ENCODE assay signal across 14 cellular contexts in the genomic region with DNA sequence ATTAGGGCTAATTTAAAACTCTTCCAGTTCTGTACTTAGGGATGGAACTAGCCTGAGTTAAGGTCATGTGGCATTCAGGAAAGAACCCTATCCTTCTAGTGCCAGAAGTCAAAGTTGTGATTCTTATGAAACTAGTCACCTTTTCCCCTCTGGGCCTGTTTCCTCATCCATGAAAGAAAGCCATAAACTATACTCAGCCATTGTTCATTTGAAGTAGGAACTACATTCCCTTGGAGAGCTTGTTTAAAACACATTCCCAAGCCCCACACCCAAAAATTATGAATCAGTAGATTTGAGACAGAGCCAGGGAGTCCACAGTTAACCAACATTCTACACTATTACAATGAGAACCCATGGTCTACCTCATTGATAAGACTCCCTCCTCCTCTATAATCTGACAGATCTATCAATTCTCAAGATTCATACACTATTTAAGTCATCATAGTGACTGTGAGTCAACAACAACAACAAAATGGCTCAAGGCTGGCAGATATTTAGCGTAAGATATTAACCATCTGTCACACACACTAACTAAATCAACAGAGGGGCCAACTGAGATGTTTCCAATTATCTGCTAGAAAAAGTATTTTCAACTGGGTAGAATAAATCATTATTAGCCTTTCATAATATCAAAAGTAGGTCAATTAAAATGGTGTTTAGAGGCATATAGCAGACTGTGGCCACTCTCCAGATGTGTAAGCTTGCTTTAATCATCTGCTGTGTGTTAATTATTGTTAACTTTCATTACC.
DNase-seq lines count a peak whose midpoint lies in the region; ATAC-seq, FAIRE-seq and TF ChIP-seq lines count a peak whose summit lies in the region.
"Had no signal": no experiment of that assay in that cellular context is flagged by ENCODE, and none has a peak within 500 bp of the region (broad histone marks: within the 10 kb centered on the region; RNA-seq: fewer than 3 reads in every experiment).

No MANE protein-coding gene starts in this region.

- TF ChIP-seq CTCF in D721Med (IDR thresholded peaks at IDR 0.05; ENCODE audit: insufficient read depth, missing control alignments) (no peak), endothelial cell of umbilical vein (IDR thresholded peaks at IDR 0.05; ENCODE audit: extremely low read depth in 1 of 2, insufficient read depth in 1 of 2, low read depth in 1 of 2, low read length in 2 of 2) (no peak), natural killer cell (IDR thresholded peaks at IDR 0.05) (no peak), vagina (IDR thresholded peaks at IDR 0.05) (no peak)

- BruUV-seq in endothelial cell of umbilical vein (replicated peaks; lab: Mats Ljungman, UMichigan) = no TSS peak

- H3K4me3 Mint-ChIP-seq in natural killer cell = no peak overlapping the region
- H3K4me3 Mint-ChIP-seq: brain; T-helper 2 cell treated with Interferon-gamma antibody and Interleukin-4, amounts not matched to agents 5 μg/mL and 100 μg/mL, for 36 hours had no signal

- FAIRE-seq in D721Med (lab: Jason Lieb, UNC) (peak; percentile 53), endothelial cell of umbilical vein (lab: Jason Lieb, UNC) (no peak)
- FAIRE-seq: GM12892 had no signal

- H3K9me3 ChIP-seq in endothelial cell of umbilical vein (replicated peaks; ENCODE audit: control insufficient read depth, insufficient read depth, low read length) (no peaks in the 10 kb centered on the region), vagina (no peaks in the 10 kb centered on the region)
- H3K9me3 ChIP-seq: thoracic aorta had no signal

- no peaks in the 10 kb centered on the region for H3K4me1 ChIP-seq in endothelial cell of umbilical vein (ENCODE audit: control insufficient read depth, extremely low read depth, insufficient read depth, low read length)
- H3K4me1 ChIP-seq in vagina = peaks cover 6% of the 10 kb centered on the region

- H2AFZ ChIP-seq in endothelial cell of umbilical vein (ENCODE audit: low read depth, low read length) = no peak overlapping the region

- no peak overlapping the region for H3K27ac Mint-ChIP-seq in natural killer cell
- H3K27ac Mint-ChIP-seq: T-helper 2 cell treated with Interferon-gamma antibody and Interleukin-4, amounts not matched to agents 5 μg/mL and 100 μg/mL, for 36 hours had no signal

- no peaks in the 10 kb centered on the region for H3K36me3 ChIP-seq in endothelial cell of umbilical vein (ENCODE audit: control insufficient read depth in 2 of 2, extremely low read depth in 1 of 2, insufficient read depth in 2 of 2, low read length in 2 of 2)
- H3K36me3 ChIP-seq in vagina = no peaks in the 10 kb centered on the region
- H3K36me3 ChIP-seq: thoracic aorta had no signal

- dilution Hi-C loops in endothelial cell of umbilical vein (cut with MboI; ENCODE audit: extremely low pct_ligation_motif_present, low sequenced_read_pairs) = no loop called here

- H3K27me3 ChIP-seq in endothelial cell of umbilical vein (ENCODE audit: control insufficient read depth in 2 of 2, insufficient read depth in 2 of 2, low read length in 2 of 2) = no peaks in the 10 kb centered on the region
- no peaks in the 10 kb centered on the region for H3K27me3 ChIP-seq in vagina

- CTCF ChIA-PET in endothelial cell of umbilical vein (lab: Charles Lee) = interaction anchor here (1.0 kb wide), 1 partner anchor 16 kb away, joined by 3 read pairs; no protein-coding TSS in a partner anchor

- H3K27me3 Mint-ChIP-seq in natural killer cell (ENCODE audit: low read depth in 2 of 2) = no peaks in the 10 kb centered on the region
- H3K27me3 Mint-ChIP-seq: brain had no signal

- H3K27ac ChIP-seq in endothelial cell of umbilical vein (ENCODE audit: insufficient read depth, low read depth, low read length) (no peak overlapping the region), vagina (no peak overlapping the region)
- H3K27ac ChIP-seq: thoracic aorta had no signal

- intact Hi-C loops in endothelial cell of umbilical vein (cut with micrococcal nuclease) = loop anchor here (5.0 kb wide), 2 partner anchors 103 to 302 kb away; partner anchors contain the start of gene SLC25A13
- intact Hi-C loops in natural killer cell (cut with micrococcal nuclease) = no loop called here
- intact Hi-C loops in vagina (cut with DNase I) = no loop called here

- peaks cover 0 to 3% of the 10 kb centered on the region in 2 donors for H3K9me3 Mint-ChIP-seq in natural killer cell

- ATAC-seq in natural killer cell (no peak), GM21529 (IDR thresholded peaks at IDR 0.05; ENCODE audit: unreplicated experiment) (no peak)

- POLR2A ChIA-PET in endothelial cell of umbilical vein (lab: Charles Lee) = no interaction called here

- H3K36me3 Mint-ChIP-seq in natural killer cell = no peaks in the 10 kb centered on the region

- no peaks in the 10 kb centered on the region for H4K20me1 ChIP-seq in endothelial cell of umbilical vein (replicated peaks; ENCODE audit: control insufficient read depth, extremely low read depth, insufficient read depth, low read length)

- H3K4me2 ChIP-seq in endothelial cell of umbilical vein (ENCODE audit: insufficient read depth, low read length) = no peak overlapping the region

- no peak for TF ChIP-seq POLR2A in endothelial cell of umbilical vein (IDR thresholded peaks at IDR 0.05; ENCODE audit: low read depth, low read length)
- TF ChIP-seq POLR2A in vagina (IDR thresholded peaks at IDR 0.05) = no peak

- no peaks in the 10 kb centered on the region for H3K79me2 ChIP-seq in endothelial cell of umbilical vein (ENCODE audit: control insufficient read depth, insufficient read depth, low read length)

- H3K4me1 Mint-ChIP-seq in natural killer cell = peaks cover 0 to 12% of the 10 kb centered on the region in 2 donors

- no peak overlapping the region for H3K4me3 ChIP-seq in endothelial cell of umbilical vein (replicated peaks in 1 of 3; ENCODE audit: insufficient read depth in 1 of 3, low read depth in 1 of 3, low read length in 3 of 3)
- no peak overlapping the region for H3K4me3 ChIP-seq in vagina
- H3K4me3 ChIP-seq: thoracic aorta had no signal

- H3K9me1 ChIP-seq in endothelial cell of umbilical vein (replicated peaks; ENCODE audit: control insufficient read depth, extremely low read depth, insufficient read depth, low read length) = no peaks in the 10 kb centered on the region

- DNase-seq in D721Med (ENCODE audit: insufficient read length, low spot score) = no peak
- DNase-seq in NCI-H446 treated with DMSO at 0.1 percent for 48 hours (lab: John Stamatoyannopoulos, UW) = peak; percentile 58
- peak; percentile 59 for DNase-seq in endothelial cell of umbilical vein (ENCODE audit: low read depth, low spot score)
- DNase-seq in lung microvascular endothelial cell (ENCODE audit: low read depth in 2 of 2) = peak; percentile 41 to 55
- no peak for DNase-seq in OCI-M2 (lab: John Stamatoyannopoulos, UW; ENCODE audit: unreplicated experiment)
- DNase-seq in natural killer cell = no peak
- DNase-seq in vagina (ENCODE audit: extremely low spot score in 2 of 2) = no peak
- DNase-seq: hippocampal formation; stimulated activated CD4-positive, alpha-beta T cell treated with anti-CD3 and anti-CD28 coated beads, Interleukin-1b, Interleukin-23, amount 100 ng/mL, for 48 hours had no signal

- H3K9ac ChIP-seq in endothelial cell of umbilical vein (replicated peaks; ENCODE audit: extremely low read depth, insufficient read depth, low read length) = no peak overlapping the region

TF ChIP-seq in endothelial cell of umbilical vein, 7 proteins besides CTCF, POLR2A, EP300 and RAD21:
- no peak for TF ChIP-seq EZH2 (IDR thresholded peaks at IDR 0.05; ENCODE audit: borderline replicate concordance, low read depth, low read length, severe bottlenecking)
- TF ChIP-seq FOS (IDR thresholded peaks at IDR 0.05; ENCODE audit: borderline replicate concordance, insufficient read depth, low read length) = no peak
- no peak for TF ChIP-seq JUN (IDR thresholded peaks at IDR 0.05; ENCODE audit: borderline replicate concordance, insufficient read depth, insufficient read length, low read depth)
- TF ChIP-seq GATA2 (IDR thresholded peaks at IDR 0.05; ENCODE audit: insufficient read depth, insufficient read length, low read depth, low read length) = no peak
- TF ChIP-seq, protein P1, sequence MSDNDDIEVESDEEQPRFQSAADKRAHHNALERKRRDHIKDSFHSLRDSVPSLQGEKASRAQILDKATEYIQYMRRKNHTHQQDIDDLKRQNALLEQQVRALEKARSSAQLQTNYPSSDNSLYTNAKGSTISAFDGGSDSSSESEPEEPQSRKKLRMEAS (IDR thresholded peaks at IDR 0.05; ENCODE audit: insufficient read depth, insufficient read length) = no peak
- no peak for TF ChIP-seq MYC (IDR thresholded peaks at IDR 0.05; ENCODE audit: low read depth, low read length)
- no peak for TF ChIP-seq POLR2AphosphoS5 (IDR thresholded peaks at IDR 0.05; ENCODE audit: insufficient read depth, low read depth, low read length)
TF ChIP-seq in endothelial cell of umbilical vein: peak in this region for 0.

Comparison
In these comparisons a context has a peak if more than half of its experiments do, and no peak if none do; other contexts are left out.
1. DNase-seq: peak in NCI-H446 treated with DMSO at 0.1 percent for 48 hours (single experiment), endothelial cell of umbilical vein (single experiment) and lung microvascular endothelial cell (2 of 2); none in D721Med (single experiment), OCI-M2 (single experiment), natural killer cell (single experiment) and vagina (0 of 2).